ENCODE assay signal across 8 cellular contexts in the genomic region with DNA sequence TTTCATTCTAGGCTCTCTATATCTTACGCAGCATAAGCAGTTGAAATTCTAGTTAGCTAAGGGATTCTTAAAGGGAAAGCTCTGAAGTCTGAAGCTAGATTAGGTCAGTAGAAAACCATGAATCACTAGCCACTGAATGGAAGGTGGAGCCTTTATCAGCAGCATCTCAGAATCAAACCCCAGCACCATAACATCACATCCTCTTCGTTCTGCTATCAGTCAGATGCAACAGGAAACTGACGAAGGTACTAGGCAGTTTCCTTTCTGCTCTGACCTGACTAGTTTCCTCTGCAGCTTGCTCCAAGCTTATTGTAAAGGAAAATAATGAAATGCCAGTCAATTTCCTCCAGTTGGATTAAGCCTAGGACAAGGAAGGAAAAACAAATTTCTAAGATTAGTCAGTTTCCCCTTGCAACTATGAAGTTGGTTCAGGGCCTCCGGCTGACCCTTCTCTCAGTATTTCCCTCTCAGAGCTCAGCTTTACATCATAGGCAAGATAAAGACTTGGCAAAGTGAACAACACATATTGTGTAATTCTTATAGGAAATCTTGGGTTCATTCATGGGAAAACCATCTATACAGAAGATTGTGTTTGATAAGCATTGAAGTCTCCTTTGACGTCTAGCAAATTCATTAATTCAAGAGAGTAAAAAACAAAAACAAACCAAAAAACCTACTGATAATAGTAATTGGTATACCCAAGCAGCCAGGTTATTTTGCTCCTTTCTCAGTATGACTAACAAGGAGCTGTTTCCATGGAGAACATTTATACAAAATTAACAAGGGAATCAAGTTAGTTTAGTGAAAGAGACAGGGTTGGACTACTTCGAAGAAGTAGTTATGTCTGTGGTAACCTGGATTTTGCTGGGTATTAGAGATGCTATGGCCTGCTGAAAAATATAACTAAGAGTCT. TPM values are rescaled to one million over a fixed set of nuclear protein-coding genes. Genes with fewer than 3 reads are reported as not detected.
DNase-seq lines count a peak whose midpoint lies in the region; ATAC-seq and TF ChIP-seq lines count a peak whose summit lies in the region.

No MANE protein-coding gene starts in this region.

- H3K27me3 ChIP-seq in mesendoderm (ENCODE audit: insufficient read depth, low read length, poor library complexity): no peaks in the 10 kb centered on the region
- H3K27me3 ChIP-seq in transverse colon: no peaks in the 10 kb centered on the region

- H3K18ac ChIP-seq in mesendoderm (ENCODE audit: low read length): peak overlapping the region; percentile 60

- POLR2A ChIA-PET in MCF 10A (lab: Yijun Ruan, JAX): interaction anchor here (0.6 to 2.9 kb wide), 9 partner anchors 9 to 948 kb away, joined by 3 to 11 read pairs (median 4); no protein-coding TSS in a partner anchor

- no peaks in the 10 kb centered on the region for H3K9me3 ChIP-seq in transverse colon

- H2BK15ac ChIP-seq in mesendoderm (replicated peaks; ENCODE audit: low read depth): no peak overlapping the region

- H3K4me3 ChIP-seq in mesendoderm (ENCODE audit: low read length): no peak overlapping the region
- H3K4me3 ChIP-seq in transverse colon: no peak overlapping the region

- no peak overlapping the region for H3K4ac ChIP-seq in mesendoderm (ENCODE audit: low read depth, low read length)

- H3K27ac ChIP-seq in mesendoderm (ENCODE audit: low read depth, low read length): no peak overlapping the region
- peak overlapping the region; percentile 6 to 68 (median 56) for H3K27ac ChIP-seq in transverse colon

- H3K27me3 Mint-ChIP-seq in MCF 10A (ENCODE audit: insufficient read depth, unreplicated experiment): no peaks in the 10 kb centered on the region

- no peaks in the 10 kb centered on the region for H3K36me3 ChIP-seq in mesendoderm (ENCODE audit: control insufficient read depth, insufficient read depth, low read length)
- no peaks in the 10 kb centered on the region for H3K36me3 ChIP-seq in transverse colon

- peak overlapping the region; percentile 83 for H3K27ac Mint-ChIP-seq in MCF 10A (ENCODE audit: low read depth, unreplicated experiment)

- no peak for TF ChIP-seq CTCF in MCF 10A (IDR thresholded peaks at IDR 0.05; ENCODE audit: unreplicated experiment)
- TF ChIP-seq CTCF in transverse colon (IDR thresholded peaks at IDR 0.05): no peak

- no peaks in the 10 kb centered on the region for H3K36me3 Mint-ChIP-seq in MCF 10A (ENCODE audit: insufficient read depth, unreplicated experiment)

- no peak for TF ChIP-seq EP300 in transverse colon (IDR thresholded peaks at IDR 0.05; ENCODE audit: low read depth)

- H2AK5ac ChIP-seq in mesendoderm (ENCODE audit: low read length): no peak overlapping the region

- H2BK120ac ChIP-seq in mesendoderm (ENCODE audit: low read depth, low read length): no peak overlapping the region

- H3K4me1 Mint-ChIP-seq in MCF 10A (ENCODE audit: insufficient read depth, unreplicated experiment): peaks cover 18% of the 10 kb centered on the region

- no peak overlapping the region for H4K5ac ChIP-seq in mesendoderm (ENCODE audit: low read length)

- peaks cover 7% of the 10 kb centered on the region for H3K9me3 Mint-ChIP-seq in MCF 10A (ENCODE audit: unreplicated experiment)

- in situ Hi-C loops in transverse colon (cut with MboI; ENCODE audit: low pct_ligation_motif_present in 1 of 4, low pct_unique_long_range_greater_than_20kb in 1 of 4, low sequenced_read_pairs in 3 of 4): no loop called here

- H2BK5ac ChIP-seq in mesendoderm (ENCODE audit: low read length): no peak overlapping the region

- no peaks in the 10 kb centered on the region for H3K79me1 ChIP-seq in mesendoderm (ENCODE audit: low read length)

- DNase-seq in activated CD8-positive, alpha-beta memory T cell treated with anti-CD3 and anti-CD28 coated beads for 1 hour (ENCODE audit: extremely low read depth in 1 of 2, low read depth in 1 of 2): peak; percentile 9 to 27
- DNase-seq in activated CD8-positive, alpha-beta memory T cell treated with anti-CD3 and anti-CD28 coated beads for 24 hours: no peak
- peak; percentile 12 to 96 (median 55) for DNase-seq in T-helper 1 cell
- peak; percentile 56 for DNase-seq in MCF 10A (ENCODE audit: unreplicated experiment)
- DNase-seq in mesendoderm: peak; percentile 78
- peak; percentile 12 for DNase-seq in transverse colon
- DNase-seq in NCI-H1105 treated with DMSO at 0.1 percent for 48 hours (lab: John Stamatoyannopoulos, UW): no peak

- H3K4me2 ChIP-seq in mesendoderm (ENCODE audit: low read length): no peak overlapping the region

- no peak overlapping the region for H3K9ac ChIP-seq in mesendoderm (ENCODE audit: low read length)

- no peak overlapping the region for H3K23ac ChIP-seq in mesendoderm (ENCODE audit: low read length)

- no peak overlapping the region for H3K56ac ChIP-seq in mesendoderm (ENCODE audit: low read length)

- CTCF ChIA-PET in MCF 10A (lab: Yijun Ruan, JAX): interaction anchor here (0.6 to 1.9 kb wide), 5 partner anchors 9 to 743 kb away, joined by 3 to 9 read pairs (median 4); no protein-coding TSS in a partner anchor

- peak; percentile 99 for ATAC-seq in HG03066 (IDR thresholded peaks at IDR 0.05; ENCODE audit: low read depth, unreplicated experiment)

- intact Hi-C loops in MCF 10A (cut with micrococcal nuclease) (no loop called here), transverse colon (cut with DNase I; ENCODE audit: low total_unique reads) (no loop called here)

- H3K4me1 ChIP-seq in mesendoderm (ENCODE audit: control insufficient read depth, low read depth, low read length) (no peaks in the 10 kb centered on the region), transverse colon (peaks cover 0 to 2% (median 0%) of the 10 kb centered on the region in 4 donors)

- TSS peak; percentile 89 for BruUV-seq in MCF 10A (replicated peaks; lab: Mats Ljungman, UMichigan)

- H4K8ac ChIP-seq in mesendoderm (ENCODE audit: low read depth, low read length): no peak overlapping the region

- peak overlapping the region; percentile 10 for H3K4me3 Mint-ChIP-seq in MCF 10A (ENCODE audit: unreplicated experiment)

- no CpG with 5 or more reads among the region's 6 CpGs for whole genome bisulfite sequencing in mesendoderm (ENCODE audit: extremely low coverage, insufficient coverage, low lambda C conversion rate)
- WGBS in transverse colon (ENCODE audit: low coverage in 1 of 2), 2 donors: 56 to 63% methylated on average over 6 of the region's 6 CpGs

- no peak for TF ChIP-seq POLR2A in transverse colon (IDR thresholded peaks at IDR 0.05)

- no peaks in the 10 kb centered on the region for H3K79me2 ChIP-seq in mesendoderm (ENCODE audit: control insufficient read depth, insufficient read depth, low read length)

RNA-seq across cellular contexts. Expression of a gene that starts 43.4 kb away (rescaled TPM):
- total RNA-seq in MCF 10A (2022) (0.56 and 1.1 TPM in 2 replicates), transverse colon (10 to 100 TPM in 1 of 4 donors, 1 to 10 TPM in 1, under 1 TPM in 1, not detected in 1; 0.14 to 22.3 (median 2.1) TPM)
- 0.10 TPM for polyA plus RNA-seq in mesendoderm (2013, experiment 1 of 2)
- polyA plus RNA-seq in mesendoderm (2013, experiment 2 of 2): 0.15 TPM

RNA-seq across cellular contexts. Expression of a gene that starts 45.8 kb away (rescaled TPM):
- total RNA-seq in MCF 10A (2022) (49.8 and 50.9 TPM in 2 replicates), transverse colon (10 to 100 TPM; 32.5 to 81.4 (median 51.8) TPM)
- polyA plus RNA-seq in mesendoderm (2013, experiment 1 of 2): 12.7 TPM
- 12.7 TPM for polyA plus RNA-seq in mesendoderm (2013, experiment 2 of 2)

Comparison
In these comparisons a context has a peak if more than half of its experiments do, and no peak if none do; other contexts are left out.
1. DNase-seq: peak in activated CD8-positive, alpha-beta memory T cell treated with anti-CD3 and anti-CD28 coated beads for 1 hour (2 of 2), T-helper 1 cell (5 of 5), MCF 10A (single experiment), mesendoderm (single experiment) and transverse colon (single experiment); none in activated CD8-positive, alpha-beta memory T cell treated with anti-CD3 and anti-CD28 coated beads for 24 hours (single experiment) and NCI-H1105 treated with DMSO at 0.1 percent for 48 hours (single experiment).